23 cellular contexts compared by ENCODE assay signal in the genomic region with DNA sequence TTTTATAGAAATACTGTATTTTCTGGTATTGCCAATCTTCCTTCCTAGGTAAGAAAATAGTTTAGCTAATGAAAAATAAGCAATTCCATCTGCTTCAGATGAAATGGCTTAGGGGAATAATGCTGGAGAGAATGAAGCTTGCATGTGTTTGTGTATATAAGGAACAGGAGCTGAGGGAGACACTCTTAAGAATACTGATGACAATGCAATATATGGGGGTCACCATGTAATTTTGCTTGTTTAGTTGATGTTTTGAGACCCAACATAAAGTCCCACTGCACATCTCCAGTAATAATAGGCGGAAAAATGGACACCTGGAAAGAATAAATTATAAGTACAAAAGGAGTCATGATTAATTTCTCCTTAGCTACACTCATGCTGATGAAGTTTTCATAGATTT.
"Had no signal": no experiment of that assay in that cellular context is flagged by ENCODE, and none has a peak within 500 bp of the region (broad histone marks: within the 10 kb centered on the region; RNA-seq: fewer than 3 reads in every experiment).

No MANE protein-coding gene starts in this region.

- ATAC-seq: T-cell had no signal

- H3K27ac Mint-ChIP-seq: T-cell had no signal

- H3K4me3 Mint-ChIP-seq: T-cell had no signal

- H3K9me3 ChIP-seq: SK-N-SH had no signal

- H3K27me3 Mint-ChIP-seq: T-cell had no signal

- FAIRE-seq: RCC 7860 had no signal

- DNase-seq: Karpas-422, KG1, MV-4-11, NCI-H1048, NCI-H1105 treated with DMSO at 0.1 percent for 48 hours, NCI-H1417 treated with DMSO at 0.1 percent for 48 hours, NCI-H146, NCI-H187, NCI-H2029, NCI-H2081 treated with DMSO at 0.1 percent for 48 hours, NCI-H2171, NCI-H226, NCI-H446, NCI-H510A, NCI-H524 treated with DMSO at 0.1 percent for 48 hours, NCI-H69, NCI-H774, SHP77, SK-N-SH, SW 1271, T-cell had no signal

- H3K4me2 ChIP-seq: SK-N-SH had no signal

- H3K9ac ChIP-seq: SK-N-SH had no signal

- H3K27ac ChIP-seq: RWPE1 had no signal

- H3K36me3 Mint-ChIP-seq: T-cell had no signal

- H3K4me1 Mint-ChIP-seq: T-cell had no signal
